32 cellular contexts compared by ENCODE assay signal in genomic region chr15:96035091-96035490, GRCh38.
"Had no signal": no experiment of that assay in that cellular context is flagged by ENCODE, and none has a peak within 500 bp of the region (broad histone marks: within the 10 kb centered on the region; RNA-seq: fewer than 3 reads in every experiment).

No MANE protein-coding gene starts in this region.

- ATAC-seq: body of pancreas; effector memory CD8-positive, alpha-beta T cell; left lung; naive thymus-derived CD8-positive, alpha-beta T cell; stimulated activated effector memory CD8-positive, alpha-beta T cell treated with anti-CD3 and anti-CD28 coated beads, Interleukin-12 subunit alpha, Interleukin-12 subunit beta, amount 100 ng/mL, for 72 hours had no signal

- H3K4me1 Mint-ChIP-seq: stimulated activated effector memory CD8-positive, alpha-beta T cell treated with anti-CD3 and anti-CD28 coated beads, Interleukin-12 subunit alpha, Interleukin-12 subunit beta, amount 100 ng/mL, for 72 hours had no signal

- DNase-seq: activated CD4-positive, alpha-beta T cell treated with anti-CD3 and anti-CD28 coated beads for 48 hours; activated CD4-positive, alpha-beta T cell treated with anti-CD3 and anti-CD28 coated beads, Interleukin-2, amount 50 U/mL, for 48 hours; activated CD8-positive, alpha-beta memory T cell treated with anti-CD3 and anti-CD28 coated beads for 24 hours; activated effector memory CD4-positive, alpha-beta T cell treated with anti-CD3 and anti-CD28 coated beads, Interleukin-2, amount 50 U/mL, for 16 hours; activated naive CD4-positive, alpha-beta T cell treated with anti-CD3 and anti-CD28 coated beads for 36 hours; activated naive CD8-positive, alpha-beta T cell treated with anti-CD3 and anti-CD28 coated beads for 36 hours; activated T-cell treated with anti-CD3 and anti-CD28 coated beads, Interleukin-2, amount 50 U/mL, for 1 hour; adrenal gland; aorta; body of pancreas; cerebellar nuclear complex; effector memory CD8-positive, alpha-beta T cell; erythroblast; kidney glomerular epithelial cell; left lung; naive thymus-derived CD8-positive, alpha-beta T cell; retina; sigmoid colon; small intestine; stimulated activated CD4-positive, alpha-beta T cell treated with anti-CD3 and anti-CD28 coated beads, Interleukin-4, amount 100 ng/mL, for 24 hours; SW 1271; T-helper 9 cell; trophoblast cell; uterus had no signal

- H3K4me1 ChIP-seq: adrenal gland, body of pancreas, left lung, sigmoid colon, uterus had no signal

- H3K4me3 ChIP-seq: adrenal gland, body of pancreas, coronary artery, left lung, sigmoid colon, thoracic aorta, uterus had no signal

- H3K27me3 ChIP-seq: body of pancreas, sigmoid colon, uterus had no signal

- H3K36me3 Mint-ChIP-seq: activated naive CD8-positive, alpha-beta T cell treated with anti-CD3 and anti-CD28 coated beads for 36 hours; naive thymus-derived CD8-positive, alpha-beta T cell; stimulated activated effector memory CD8-positive, alpha-beta T cell treated with anti-CD3 and anti-CD28 coated beads, Interleukin-12 subunit alpha, Interleukin-12 subunit beta, amount 100 ng/mL, for 72 hours had no signal

- H3K27ac Mint-ChIP-seq: activated naive CD4-positive, alpha-beta T cell treated with anti-CD3 and anti-CD28 coated beads for 36 hours; activated naive CD8-positive, alpha-beta T cell treated with anti-CD3 and anti-CD28 coated beads for 36 hours; activated T-helper 1 cell treated with anti-CD3 and anti-CD28 coated beads, Interleukin-12 subunit alpha, Interleukin-12 subunit beta, Interleukin-2, Interleukin-4 antibody, amounts not matched to agents 30 ng/mL and 10 ng/mL and 1 ng/mL, durations not matched to agents 14 hours and 24 hours and 36 hours; effector memory CD8-positive, alpha-beta T cell; naive thymus-derived CD8-positive, alpha-beta T cell; stimulated activated effector memory CD8-positive, alpha-beta T cell treated with anti-CD3 and anti-CD28 coated beads, Interleukin-12 subunit alpha, Interleukin-12 subunit beta, amount 100 ng/mL, for 72 hours; stimulated activated naive CD8-positive, alpha-beta T cell treated with anti-CD3 and anti-CD28 coated beads, Interleukin-15, Interleukin-2, amounts not matched to agents 100 ng/mL and 50 ng/mL, for 24 hours; T-helper 1 cell treated with Interleukin-12 subunit alpha and Interleukin-12 subunit beta and Interleukin-4 antibody, amounts not matched to agents 30 μg/mL and 1 μg/mL, for 36 hours had no signal

- H3K9me3 Mint-ChIP-seq: activated naive CD4-positive, alpha-beta T cell treated with anti-CD3 and anti-CD28 coated beads for 36 hours; activated naive CD8-positive, alpha-beta T cell treated with anti-CD3 and anti-CD28 coated beads for 36 hours; activated T-helper 1 cell treated with anti-CD3 and anti-CD28 coated beads, Interleukin-12 subunit alpha, Interleukin-12 subunit beta, Interleukin-2, Interleukin-4 antibody, amounts not matched to agents 30 ng/mL and 10 ng/mL and 1 ng/mL, durations not matched to agents 14 hours and 24 hours and 36 hours; stimulated activated naive CD8-positive, alpha-beta T cell treated with anti-CD3 and anti-CD28 coated beads, Interleukin-15, Interleukin-2, amounts not matched to agents 100 ng/mL and 50 ng/mL, for 24 hours; T-helper 1 cell treated with Interleukin-12 subunit alpha and Interleukin-12 subunit beta and Interleukin-4 antibody, amounts not matched to agents 30 μg/mL and 1 μg/mL, for 36 hours had no signal

- H3K9me3 ChIP-seq: adrenal gland, body of pancreas, left lung, neutrophil, sigmoid colon, thoracic aorta, uterus had no signal

- H3K4me3 Mint-ChIP-seq: activated naive CD4-positive, alpha-beta T cell treated with anti-CD3 and anti-CD28 coated beads for 36 hours; activated naive CD8-positive, alpha-beta T cell treated with anti-CD3 and anti-CD28 coated beads for 36 hours; activated T-helper 1 cell treated with anti-CD3 and anti-CD28 coated beads, Interleukin-12 subunit alpha, Interleukin-12 subunit beta, Interleukin-2, Interleukin-4 antibody, amounts not matched to agents 30 ng/mL and 10 ng/mL and 1 ng/mL, durations not matched to agents 14 hours and 24 hours and 36 hours; effector memory CD8-positive, alpha-beta T cell; naive thymus-derived CD8-positive, alpha-beta T cell; stimulated activated effector memory CD8-positive, alpha-beta T cell treated with anti-CD3 and anti-CD28 coated beads, Interleukin-12 subunit alpha, Interleukin-12 subunit beta, amount 100 ng/mL, for 72 hours; stimulated activated naive CD8-positive, alpha-beta T cell treated with anti-CD3 and anti-CD28 coated beads, Interleukin-15, Interleukin-2, amounts not matched to agents 100 ng/mL and 50 ng/mL, for 24 hours; T-helper 1 cell treated with Interleukin-12 subunit alpha and Interleukin-12 subunit beta and Interleukin-4 antibody, amounts not matched to agents 30 μg/mL and 1 μg/mL, for 36 hours had no signal

- H3K27ac ChIP-seq: adrenal gland, body of pancreas, coronary artery, left lung, neutrophil, sigmoid colon, thoracic aorta, uterus, VCaP had no signal

- H3K36me3 ChIP-seq: adrenal gland, left lung, neutrophil, sigmoid colon, thoracic aorta, uterus had no signal
